10 cellular contexts compared by ENCODE assay signal in the genomic region with DNA sequence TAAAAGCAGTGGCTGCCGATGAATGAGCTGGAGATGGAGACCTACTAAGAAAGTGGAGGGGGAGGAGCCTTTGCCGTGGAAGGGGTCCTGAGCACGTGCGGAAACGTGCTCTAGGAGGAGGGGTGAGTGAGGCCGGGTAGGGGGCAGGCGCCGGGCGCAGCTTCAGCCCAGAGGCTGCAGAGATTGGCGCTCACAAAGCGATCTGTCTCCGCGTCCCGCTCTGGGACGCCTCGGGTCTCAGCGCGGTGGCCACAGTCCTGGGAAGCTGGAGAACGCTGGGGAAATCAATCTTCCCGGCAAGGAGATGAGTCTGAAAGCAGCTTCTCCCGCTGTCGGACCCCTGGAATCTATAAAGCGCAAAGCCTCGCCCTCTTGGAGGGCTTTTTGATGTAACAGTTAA. TPM values are rescaled to one million over a fixed set of nuclear protein-coding genes. Genes with fewer than 3 reads are reported as not detected.
DNase-seq lines count a peak whose midpoint lies in the region; ATAC-seq and TF ChIP-seq lines count a peak whose summit lies in the region.
"Had no signal": no experiment of that assay in that cellular context is flagged by ENCODE, and none has a peak within 500 bp of the region (broad histone marks: within the 10 kb centered on the region; RNA-seq: fewer than 3 reads in every experiment).

No MANE protein-coding gene starts in this region.

- no peaks in the 10 kb centered on the region for H3K36me3 Mint-ChIP-seq in activated naive CD8-positive, alpha-beta T cell

- H3K27ac ChIP-seq in iPS-20b (ENCODE audit: low read length) (no peak overlapping the region), spleen (peak overlapping the region in 2 of 8 donors; percentile 46 to 65)

- ATAC-seq in GM19395 (IDR thresholded peaks at IDR 0.05; ENCODE audit: unreplicated experiment) (peak; percentile 37), GM18505 (IDR thresholded peaks at IDR 0.05; ENCODE audit: unreplicated experiment) (no peak)
- no peak for ATAC-seq in activated CD4-positive, CD25-positive, alpha-beta regulatory T cell treated with anti-CD3 and anti-CD28 coated beads, Interleukin-2, amount 50 U/mL, for 24 hours

- H3K27me3 ChIP-seq in iPS-20b (ENCODE audit: insufficient read depth, low read length) (peaks cover 85% of the 10 kb centered on the region), spleen (replicated peaks in 1 of 7) (peaks cover 0 to 64% (median 21%) of the 10 kb centered on the region in 7 donors)

- H3K9me3 Mint-ChIP-seq in activated naive CD8-positive, alpha-beta T cell (ENCODE audit: low read depth) = no peaks in the 10 kb centered on the region

- H3K4me1 ChIP-seq in iPS-20b (ENCODE audit: insufficient read depth, low read length) (no peaks in the 10 kb centered on the region), spleen (peaks cover 0 to 20% (median 6%) of the 10 kb centered on the region in 6 donors)

- H3K4me3 ChIP-seq in iPS-20b (ENCODE audit: low read length) (peak overlapping the region; percentile 65; the same call in 1 of the 2 replicates), spleen (peak overlapping the region in 5 of 8 donors; percentile 14 to 60 (median 32))

- no peak overlapping the region for H3K27ac Mint-ChIP-seq in activated naive CD8-positive, alpha-beta T cell

- H3K9ac ChIP-seq in iPS-20b (ENCODE audit: low read depth, low read length) = no peak overlapping the region

- H3K27me3 Mint-ChIP-seq in activated naive CD8-positive, alpha-beta T cell = peaks cover 23% of the 10 kb centered on the region

- no peak for DNase-seq in spleen
- no peak for DNase-seq in NCI-H2107 treated with DMSO at 0.1 percent for 48 hours (lab: John Stamatoyannopoulos, UW; ENCODE audit: unreplicated experiment)
- no peak for DNase-seq in NCI-H1436 treated with DMSO at 0.1 percent for 48 hours (lab: John Stamatoyannopoulos, UW)
- DNase-seq: activated effector memory CD4-positive, alpha-beta T cell treated with anti-CD3 and anti-CD28 coated beads, Interleukin-2, amount 50 U/mL, for 16 hours; SHP77 had no signal

- TF ChIP-seq CTCF in spleen (IDR thresholded peaks at IDR 0.05 in 8 of 11, conservative IDR thresholded peaks at IDR 0.05 in 3 of 11) = no peak

- H3K36me3 ChIP-seq in iPS-20b (ENCODE audit: insufficient read depth, low read depth, low read length) = no peaks in the 10 kb centered on the region
- no peaks in the 10 kb centered on the region for H3K36me3 ChIP-seq in spleen

- H3K4me3 Mint-ChIP-seq in activated naive CD8-positive, alpha-beta T cell = peak overlapping the region; percentile 49

- no peaks in the 10 kb centered on the region for H3K9me3 ChIP-seq in iPS-20b (ENCODE audit: insufficient read depth, low read depth, low read length)
- no peaks in the 10 kb centered on the region for H3K9me3 ChIP-seq in spleen

- TF ChIP-seq POLR2A in spleen (IDR thresholded peaks at IDR 0.05) (no peak), GM18505 (IDR thresholded peaks at IDR 0.05; ENCODE audit: borderline replicate concordance, extremely low read depth, insufficient read depth, insufficient read length) (no peak)

- intact Hi-C loops in spleen (cut with DNase I; ENCODE audit: low total_unique reads) = no loop called here

- 0 to 28% (median 6%) methylated on average over 15 to 24 of the region's 24 CpGs for WGBS in spleen, 5 donors

- peaks cover 9% of the 10 kb centered on the region for H3K4me1 Mint-ChIP-seq in activated naive CD8-positive, alpha-beta T cell (ENCODE audit: low read depth)

RNA-seq across cellular contexts. Expression of a gene that starts 0.5 kb away (rescaled TPM):
- 10 to 100 TPM; 10.8 to 20.8 (median 14.9) TPM for total RNA-seq in spleen
- 1 to 10 TPM; 2.0 to 3.3 (median 2.7) TPM for polyA plus RNA-seq in spleen
